9 cellular contexts compared by ENCODE assay signal in the genomic region with DNA sequence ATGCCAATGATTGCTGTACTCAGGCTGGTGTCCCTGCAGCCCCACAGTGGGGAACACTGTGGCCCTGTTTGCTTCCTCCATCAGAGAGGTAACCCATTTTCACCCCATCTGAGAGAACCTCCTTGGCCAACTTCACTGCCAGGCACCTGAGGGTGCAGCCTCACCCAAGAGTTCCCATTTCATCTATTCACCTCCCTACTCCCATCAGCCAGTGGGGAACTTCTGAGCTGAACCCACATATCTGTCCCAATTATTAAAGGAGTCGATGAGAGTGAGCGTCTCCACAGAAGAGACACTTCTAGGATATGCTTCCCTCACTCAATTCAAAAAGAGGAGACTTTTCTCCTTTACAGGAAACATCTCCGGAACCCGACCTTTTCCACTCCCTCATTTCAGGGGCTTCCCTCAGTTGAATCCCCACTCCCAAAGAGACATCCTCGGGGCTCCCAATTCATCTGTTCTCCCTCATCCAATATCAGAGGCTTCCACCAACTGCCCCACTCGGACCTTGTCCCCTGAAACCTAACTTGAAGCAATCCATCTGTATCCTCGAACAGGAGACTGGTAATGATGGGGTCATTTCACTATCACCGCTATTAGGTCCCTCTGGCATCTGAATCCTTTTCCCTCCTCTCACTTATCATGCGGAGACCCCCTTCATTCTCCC. TPM values are rescaled to one million over a fixed set of nuclear protein-coding genes. Genes with fewer than 3 reads are reported as not detected.
DNase-seq lines count a peak whose midpoint lies in the region; ATAC-seq and TF ChIP-seq lines count a peak whose summit lies in the region.
"Had no signal": no experiment of that assay in that cellular context is flagged by ENCODE, and none has a peak within 500 bp of the region (broad histone marks: within the 10 kb centered on the region; RNA-seq: fewer than 3 reads in every experiment).

No MANE protein-coding gene starts in this region.

- ATAC-seq in body of pancreas = no peak

- H3K4me3 Mint-ChIP-seq in activated naive CD4-positive, alpha-beta T cell treated with anti-CD3 and anti-CD28 coated beads, Interleukin-2, amount 50 U/mL, for 24 hours = peak overlapping the region; percentile 96
- peak overlapping the region; percentile 97 for H3K4me3 Mint-ChIP-seq in type B pancreatic cell

- peak overlapping the region; percentile 91 for H3K4me2 ChIP-seq in mesenchymal stem cell (ENCODE audit: low read length, poor library complexity, severe bottlenecking)

- peaks cover 9% of the 10 kb centered on the region for H3K36me3 Mint-ChIP-seq in activated naive CD4-positive, alpha-beta T cell treated with anti-CD3 and anti-CD28 coated beads, Interleukin-2, amount 50 U/mL, for 24 hours
- H3K36me3 Mint-ChIP-seq in type B pancreatic cell = peaks cover 15% of the 10 kb centered on the region

- H3K27me3 ChIP-seq in body of pancreas = no peaks in the 10 kb centered on the region
- no peaks in the 10 kb centered on the region for H3K27me3 ChIP-seq in mesenchymal stem cell (ENCODE audit: control insufficient read depth in 1 of 2, insufficient read depth in 1 of 2, low read length in 2 of 2)

- H3K4me3 ChIP-seq in body of pancreas (peak overlapping the region; percentile 89 to 94), mesenchymal stem cell (ENCODE audit: insufficient read depth in 1 of 2, low read depth in 1 of 2, low read length in 2 of 2) (peak overlapping the region; percentile 90 to 95)

- TF ChIP-seq CTCF in body of pancreas (IDR thresholded peaks at IDR 0.05) (no peak), type B pancreatic cell (conservative IDR thresholded peaks at IDR 0.05) (no peak)

- H2BK120ac ChIP-seq in mesenchymal stem cell (ENCODE audit: low read depth, low read length) = peak overlapping the region; percentile 90

- peak overlapping the region; percentile 97 for H3K9ac ChIP-seq in mesenchymal stem cell (ENCODE audit: low read length)

- no peaks in the 10 kb centered on the region for H3K9me3 Mint-ChIP-seq in activated naive CD4-positive, alpha-beta T cell treated with anti-CD3 and anti-CD28 coated beads, Interleukin-2, amount 50 U/mL, for 24 hours
- no peaks in the 10 kb centered on the region for H3K9me3 Mint-ChIP-seq in type B pancreatic cell

- no peak overlapping the region for H4K91ac ChIP-seq in mesenchymal stem cell (ENCODE audit: low read length)

- no peak overlapping the region for H4K8ac ChIP-seq in mesenchymal stem cell (ENCODE audit: low read length)

- H2AK5ac ChIP-seq in mesenchymal stem cell (ENCODE audit: low read length, severe bottlenecking) = peak overlapping the region; percentile 59

- no peaks in the 10 kb centered on the region for H3K36me3 ChIP-seq in body of pancreas (replicated peaks in 1 of 2; ENCODE audit: insufficient read depth in 1 of 2, low read depth in 2 of 2)
- H3K36me3 ChIP-seq in mesenchymal stem cell (ENCODE audit: control insufficient read depth in 1 of 2, insufficient read depth in 2 of 2, low read depth in 1 of 2, low read length in 2 of 2) = peaks cover 3 to 25% of the 10 kb centered on the region in 2 experiments

- peaks cover 77% of the 10 kb centered on the region for H3K4me1 ChIP-seq in body of pancreas
- peaks cover 28% of the 10 kb centered on the region for H3K4me1 ChIP-seq in mesenchymal stem cell (ENCODE audit: control insufficient read depth, insufficient read depth, low read depth, low read length)

- DNase-seq in activated naive CD4-positive, alpha-beta T cell treated with anti-CD3 and anti-CD28 coated beads, Interleukin-2, amount 50 U/mL, for 16 hours = no peak
- no peak for DNase-seq in body of pancreas
- DNase-seq in mesenchymal stem cell = no peak
- no peak for DNase-seq in type B pancreatic cell (ENCODE audit: extremely low spot score, unreplicated experiment)
- no peak for DNase-seq in GOT3 (lab: John Stamatoyannopoulos, UW)
- no peak for DNase-seq in NCI-H2196 (lab: John Stamatoyannopoulos, UW; ENCODE audit: unreplicated experiment)
- no peak for DNase-seq in NK-92 (lab: John Stamatoyannopoulos, UW; ENCODE audit: unreplicated experiment)
- DNase-seq: NCI-H187 had no signal

- H3K27ac ChIP-seq in body of pancreas (peak overlapping the region; percentile 93 to 96 (median 96)), mesenchymal stem cell (ENCODE audit: low read length, poor library complexity, severe bottlenecking) (peak overlapping the region; percentile 72)

- H2BK15ac ChIP-seq in mesenchymal stem cell (ENCODE audit: low read depth, poor library complexity, severe bottlenecking) = peak overlapping the region; percentile 58

- H2BK5ac ChIP-seq in mesenchymal stem cell (ENCODE audit: low read depth, low read length, poor library complexity, severe bottlenecking) = no peak overlapping the region

- peak overlapping the region in 1 of 2 experiments; percentile 89 for H3K14ac ChIP-seq in mesenchymal stem cell (ENCODE audit: low read length in 2 of 2)

- peak overlapping the region in 1 of 2 experiments; percentile 95 for H3K23ac ChIP-seq in mesenchymal stem cell (ENCODE audit: low read length in 2 of 2)

- peaks cover 88% of the 10 kb centered on the region for H3K4me1 Mint-ChIP-seq in activated naive CD4-positive, alpha-beta T cell treated with anti-CD3 and anti-CD28 coated beads, Interleukin-2, amount 50 U/mL, for 24 hours
- peaks cover 67% of the 10 kb centered on the region for H3K4me1 Mint-ChIP-seq in type B pancreatic cell (ENCODE audit: unreplicated experiment)

- TF ChIP-seq POLR2A in body of pancreas (IDR thresholded peaks at IDR 0.05) = no peak

- H2AFZ ChIP-seq in mesenchymal stem cell (ENCODE audit: low read depth, low read length) = no peak overlapping the region

- H3K9me3 ChIP-seq in body of pancreas = no peaks in the 10 kb centered on the region
- H3K9me3 ChIP-seq in mesenchymal stem cell (ENCODE audit: control insufficient read depth, low read length) = no peaks in the 10 kb centered on the region

- peak overlapping the region; percentile 92 for H3K27ac Mint-ChIP-seq in activated naive CD4-positive, alpha-beta T cell treated with anti-CD3 and anti-CD28 coated beads, Interleukin-2, amount 50 U/mL, for 24 hours
- peak overlapping the region; percentile 91 for H3K27ac Mint-ChIP-seq in type B pancreatic cell

- intact Hi-C loops in body of pancreas (cut with DNase I) = no loop called here

- peaks cover 11% of the 10 kb centered on the region for H3K79me1 ChIP-seq in mesenchymal stem cell (replicated peaks; ENCODE audit: low read length, poor library complexity, severe bottlenecking)

- WGBS in body of pancreas, 2 donors = 4 to 8% methylated on average over 9 of the region's 9 CpGs
- WGBS in mesenchymal stem cell = 17% methylated on average over 9 of the region's 9 CpGs

- H3K27me3 Mint-ChIP-seq in activated naive CD4-positive, alpha-beta T cell treated with anti-CD3 and anti-CD28 coated beads, Interleukin-2, amount 50 U/mL, for 24 hours = no peaks in the 10 kb centered on the region
- no peaks in the 10 kb centered on the region for H3K27me3 Mint-ChIP-seq in type B pancreatic cell

- peak overlapping the region in 1 of 2 experiments; percentile 33 for H2BK12ac ChIP-seq in mesenchymal stem cell (ENCODE audit: low read length in 2 of 2)

- peak overlapping the region; percentile 97 to 98 for H3K18ac ChIP-seq in mesenchymal stem cell (ENCODE audit: low read depth in 1 of 2, low read length in 2 of 2)

- peak overlapping the region in 1 of 2 experiments; percentile 98 for H3K4ac ChIP-seq in mesenchymal stem cell (ENCODE audit: low read depth in 1 of 2, low read length in 2 of 2)

RNA-seq across cellular contexts. Expression of gene UBE2V1, which starts 1.0 kb away (rescaled TPM):
- total RNA-seq in body of pancreas (10 to 100 TPM; 42.0 to 43.8 TPM), type B pancreatic cell (ENCODE audit: low replicate concordance) (90.5 and 117 TPM in 2 replicates)
- 292 TPM for polyA plus RNA-seq in mesenchymal stem cell (2013, experiment 1 of 2)
- 286 TPM for polyA plus RNA-seq in mesenchymal stem cell (2013, experiment 2 of 2)

RNA-seq across cellular contexts. Expression of gene PEDS1, which starts 41.6 kb away (rescaled TPM):
- total RNA-seq in body of pancreas (1 to 10 TPM; 9.1 to 9.6 TPM), type B pancreatic cell (ENCODE audit: low replicate concordance) (29.9 and 42.9 TPM in 2 replicates)
- 59.1 TPM for polyA plus RNA-seq in mesenchymal stem cell (2013, experiment 1 of 2)
- 58.4 TPM for polyA plus RNA-seq in mesenchymal stem cell (2013, experiment 2 of 2)
